11 cellular contexts compared by ENCODE assay signal in the genomic region with DNA sequence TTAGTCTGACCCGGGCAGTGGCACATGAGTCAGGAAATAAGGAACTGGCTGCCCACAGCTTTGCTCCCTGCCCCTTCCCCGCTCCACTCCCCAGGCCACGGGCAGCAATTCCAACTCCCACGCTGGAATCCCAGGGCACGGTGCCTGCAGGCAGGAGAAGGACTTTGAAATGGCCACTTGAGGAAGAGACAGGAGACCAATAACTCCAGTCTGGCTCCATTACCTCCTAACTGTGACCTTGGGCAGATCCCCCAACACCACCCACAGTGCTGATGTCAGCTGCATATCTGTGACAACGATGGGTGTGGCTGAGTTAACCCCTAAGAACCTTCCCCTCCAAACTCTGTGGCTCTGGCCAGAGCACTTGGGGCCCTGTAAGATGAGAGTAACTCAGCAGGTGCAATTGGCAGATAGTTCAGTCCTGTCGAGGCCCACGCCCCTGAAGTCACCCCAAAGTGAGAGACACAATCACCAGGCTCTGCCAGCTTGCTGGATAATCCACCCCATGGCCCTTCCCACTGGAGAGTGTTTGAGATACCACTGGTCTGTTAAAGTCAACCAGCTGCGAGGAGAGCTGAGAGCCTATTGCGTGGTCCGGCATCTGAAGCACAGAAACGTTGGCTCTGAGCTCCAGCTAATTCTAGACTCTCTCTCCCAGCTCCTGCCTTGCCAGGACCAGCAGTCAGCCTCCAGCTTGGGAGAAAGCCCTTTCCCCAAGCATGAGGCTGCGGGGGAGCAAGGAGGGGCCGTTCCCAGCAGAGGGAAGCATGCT.
DNase-seq lines count a peak whose midpoint lies in the region; ATAC-seq and TF ChIP-seq lines count a peak whose summit lies in the region.
"Had no signal": no experiment of that assay in that cellular context is flagged by ENCODE, and none has a peak within 500 bp of the region (broad histone marks: within the 10 kb centered on the region; RNA-seq: fewer than 3 reads in every experiment).

No MANE protein-coding gene starts in this region.

- H2AFZ ChIP-seq in mammary epithelial cell (ENCODE audit: low read depth, low read length) = no peak overlapping the region

- H3K4me3 ChIP-seq in mammary epithelial cell (replicated peaks in 1 of 3; ENCODE audit: insufficient read depth in 1 of 3, low read depth in 2 of 3, low read length in 3 of 3) (no peak overlapping the region), heart left ventricle (no peak overlapping the region), ovary (no peak overlapping the region), vagina (no peak overlapping the region)

- H3K79me2 ChIP-seq in mammary epithelial cell (ENCODE audit: insufficient read depth, low read length) = no peaks in the 10 kb centered on the region

- H3K27me3 ChIP-seq in mammary epithelial cell (ENCODE audit: insufficient read depth, low read length) (no peaks in the 10 kb centered on the region), heart left ventricle (no peaks in the 10 kb centered on the region), ovary (no peaks in the 10 kb centered on the region), vagina (no peaks in the 10 kb centered on the region)

- H3K36me3 Mint-ChIP-seq in MCF 10A (ENCODE audit: insufficient read depth, unreplicated experiment) = no peaks in the 10 kb centered on the region

- peak; percentile 45 to 72 (median 66) for ATAC-seq in heart left ventricle
- no peak for ATAC-seq in GM21717 (IDR thresholded peaks at IDR 0.05; ENCODE audit: unreplicated experiment)
- no peak for ATAC-seq in HG03354 (IDR thresholded peaks at IDR 0.05; ENCODE audit: poor library complexity, severe bottlenecking, unreplicated experiment)

- H3K27ac ChIP-seq in mammary epithelial cell (ENCODE audit: insufficient read depth, low read depth, low read length) (no peak overlapping the region), heart left ventricle (peak overlapping the region; percentile 47 to 93 (median 82)), ovary (peak overlapping the region; percentile 6 to 57), vagina (peak overlapping the region; percentile 64)

- CTCF ChIA-PET in MCF 10A (lab: Yijun Ruan, JAX) = interaction anchor here (0.5 to 3.8 kb wide), 9 partner anchors 9 to 162 kb away, joined by 3 to 29 read pairs (median 3); no protein-coding TSS in a partner anchor
- CTCF ChIA-PET in mammary epithelial cell (lab: Charles Lee; ENCODE audit: low non-redundant PET) = no interaction called here

- H3K4me1 ChIP-seq in mammary epithelial cell (ENCODE audit: insufficient read depth, low read length) = peaks cover 5% of the 10 kb centered on the region
- H3K4me1 ChIP-seq in heart left ventricle = peaks cover 19 to 100% (median 76%) of the 10 kb centered on the region in 12 donors
- H3K4me1 ChIP-seq in ovary (ENCODE audit: insufficient read depth) = peaks cover 13% of the 10 kb centered on the region
- H3K4me1 ChIP-seq in vagina = peaks cover 38% of the 10 kb centered on the region

- POLR2A ChIA-PET in MCF 10A (lab: Yijun Ruan, JAX) = interaction anchor here (0.6 to 1.5 kb wide), 4 partner anchors 8 to 18 kb away, joined by 3 to 5 read pairs (median 4); no protein-coding TSS in a partner anchor

- no peak for TF ChIP-seq POLR2A in heart left ventricle (IDR thresholded peaks at IDR 0.05)
- TF ChIP-seq POLR2A in ovary (IDR thresholded peaks at IDR 0.05) = no peak
- no peak for TF ChIP-seq POLR2A in vagina (IDR thresholded peaks at IDR 0.05)

- H3K9me3 ChIP-seq in mammary epithelial cell (replicated peaks; ENCODE audit: insufficient read depth, low read length) (no peaks in the 10 kb centered on the region), heart left ventricle (no peaks in the 10 kb centered on the region), ovary (no peaks in the 10 kb centered on the region), vagina (no peaks in the 10 kb centered on the region)

- no peaks in the 10 kb centered on the region for H4K20me1 ChIP-seq in mammary epithelial cell (ENCODE audit: insufficient read depth, low read length)

- H3K36me3 ChIP-seq in mammary epithelial cell (ENCODE audit: insufficient read depth, low read length) = no peaks in the 10 kb centered on the region
- peaks cover 3 to 89% (median 76%) of the 10 kb centered on the region in 9 donors for H3K36me3 ChIP-seq in heart left ventricle
- H3K36me3 ChIP-seq in ovary = no peaks in the 10 kb centered on the region
- H3K36me3 ChIP-seq in vagina = peaks cover 0 to 41% of the 10 kb centered on the region in 2 donors

- peak overlapping the region; percentile 61 for H3K27ac Mint-ChIP-seq in MCF 10A (ENCODE audit: low read depth, unreplicated experiment)

- no peaks in the 10 kb centered on the region for H3K9me3 Mint-ChIP-seq in MCF 10A (ENCODE audit: unreplicated experiment)

- peaks cover 20% of the 10 kb centered on the region for H3K4me1 Mint-ChIP-seq in MCF 10A (ENCODE audit: insufficient read depth, unreplicated experiment)

- DNase-seq in MCF 10A (ENCODE audit: unreplicated experiment) (no peak), mammary epithelial cell (no peak), heart left ventricle (peak; percentile 69 to 80 (median 75)), ovary (peak; percentile 53 to 76 (median 64)), vagina (ENCODE audit: extremely low spot score in 2 of 2) (no peak), AG08396 (ENCODE audit: low spot score) (no peak)
- DNase-seq: NCI-H345; occipital lobe; stimulated activated CD4-positive, alpha-beta T cell treated with anti-CD3 and anti-CD28 coated beads, Interleukin-4, amount 100 ng/mL, for 4 hours had no signal

- WGBS in mammary epithelial cell (ENCODE audit: low coverage, missing lambda C conversion rate) = 39% methylated on average over 14 of the region's 14 CpGs
- WGBS in heart left ventricle, 4 donors = 22 to 33% (median 28%) methylated on average over 10 to 14 of the region's 14 CpGs
- 11 to 20% (median 14%) methylated on average over 14 of the region's 14 CpGs for WGBS in ovary, 3 donors

- H3K4me3 Mint-ChIP-seq in MCF 10A (ENCODE audit: unreplicated experiment) = no peak overlapping the region

- TF ChIP-seq EP300 in ovary (IDR thresholded peaks at IDR 0.05) = no peak

- no peaks in the 10 kb centered on the region for H3K27me3 Mint-ChIP-seq in MCF 10A (ENCODE audit: insufficient read depth, unreplicated experiment)

- in situ Hi-C loops in mammary epithelial cell (cut with MboI; ENCODE audit: low sequenced_read_pairs in 2 of 2) = no loop called here

- no TSS peak for BruUV-seq in MCF 10A (replicated peaks; lab: Mats Ljungman, UMichigan)
- BruUV-seq in mammary epithelial cell (replicated peaks; lab: Mats Ljungman, UMichigan) = no TSS peak

- no peak overlapping the region for H3K9ac ChIP-seq in mammary epithelial cell (ENCODE audit: insufficient read depth, low read length)

- H3K4me2 ChIP-seq in mammary epithelial cell (ENCODE audit: insufficient read depth, low read depth, low read length) = no peak overlapping the region

- TF ChIP-seq CTCF in MCF 10A (IDR thresholded peaks at IDR 0.05; ENCODE audit: unreplicated experiment) (no peak), mammary epithelial cell (conservative IDR thresholded peaks at IDR 0.05 in 1 of 2, IDR thresholded peaks at IDR 0.05 in 1 of 2; ENCODE audit: extremely low read depth in 1 of 2, insufficient read depth in 1 of 2, low read depth in 1 of 2, low read length in 2 of 2) (no peak), heart left ventricle (IDR thresholded peaks at IDR 0.05) (no peak), ovary (IDR thresholded peaks at IDR 0.05) (no peak), vagina (IDR thresholded peaks at IDR 0.05) (no peak)

- intact Hi-C loops in MCF 10A (cut with micrococcal nuclease) = no loop called here
- intact Hi-C loops in mammary epithelial cell (cut with micrococcal nuclease) = no loop called here
- intact Hi-C loops in heart left ventricle (cut with DNase I) = loop anchor here in 3 of 10 donors (2.0 to 5.0 kb wide), 3 partner anchors 15 to 40 kb away; no protein-coding TSS in a partner anchor
- intact Hi-C loops in ovary (cut with DNase I) = no loop called here
- intact Hi-C loops in vagina (cut with DNase I) = no loop called here

- dilution Hi-C loops in mammary epithelial cell (cut with HindIII; ENCODE audit: low sequenced_read_pairs) = no loop called here

Comparison
In these comparisons a context has a peak if more than half of its experiments do, and no peak if none do; other contexts are left out.
1. DNase-seq: peak in heart left ventricle (5 of 5) and ovary (5 of 5); none in MCF 10A (single experiment), mammary epithelial cell (single experiment), vagina (0 of 2) and AG08396 (single experiment).
2. ATAC-seq: peak in heart left ventricle (4 of 4); none in GM21717 (single experiment) and HG03354 (single experiment).